In the genomic region with DNA sequence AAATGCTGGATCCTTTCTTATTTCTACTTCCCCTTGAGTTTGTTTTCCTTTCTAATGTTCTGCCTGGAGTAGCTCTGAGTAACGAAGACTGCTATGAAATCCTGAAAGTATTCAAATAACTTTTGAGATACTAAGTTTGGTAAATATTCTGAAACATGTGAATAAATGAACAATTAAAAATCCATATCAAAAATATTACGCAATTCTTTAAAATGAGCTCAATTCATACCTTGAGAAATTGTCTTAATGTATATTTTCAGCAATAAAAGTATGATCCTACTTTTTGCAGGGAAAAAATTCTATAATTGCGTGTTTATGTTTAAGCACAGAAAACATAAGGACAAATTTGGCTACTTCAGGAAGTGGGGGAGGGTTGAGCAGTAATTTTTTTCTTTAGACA, we compare ENCODE assay signal across 2 cellular contexts.
TF ChIP-seq lines count a peak whose summit lies in the region.

No MANE protein-coding gene starts in this region.

TF ChIP-seq in IMR-90, 13 proteins besides CTCF, POLR2A, EP300 and RAD21 (continued from another document):
- TF ChIP-seq USF2 (IDR thresholded peaks at IDR 0.05; ENCODE audit: low read depth, low read length) (no peak), RCOR1 (IDR thresholded peaks at IDR 0.05; ENCODE audit: insufficient replicate concordance, low read length) (no peak), CEBPB (IDR thresholded peaks at IDR 0.05; ENCODE audit: low read depth, low read length) (peak; percentile 88), ELK1 (IDR thresholded peaks at IDR 0.05; ENCODE audit: borderline replicate concordance, low read depth, low read length) (no peak), MAZ (IDR thresholded peaks at IDR 0.05; ENCODE audit: borderline replicate concordance, low read depth, low read length) (no peak)

TF ChIP-seq in HEK293T, 16 proteins besides CTCF, POLR2A, EP300 and RAD21 (continued from another document):
- TF ChIP-seq, protein P1, sequence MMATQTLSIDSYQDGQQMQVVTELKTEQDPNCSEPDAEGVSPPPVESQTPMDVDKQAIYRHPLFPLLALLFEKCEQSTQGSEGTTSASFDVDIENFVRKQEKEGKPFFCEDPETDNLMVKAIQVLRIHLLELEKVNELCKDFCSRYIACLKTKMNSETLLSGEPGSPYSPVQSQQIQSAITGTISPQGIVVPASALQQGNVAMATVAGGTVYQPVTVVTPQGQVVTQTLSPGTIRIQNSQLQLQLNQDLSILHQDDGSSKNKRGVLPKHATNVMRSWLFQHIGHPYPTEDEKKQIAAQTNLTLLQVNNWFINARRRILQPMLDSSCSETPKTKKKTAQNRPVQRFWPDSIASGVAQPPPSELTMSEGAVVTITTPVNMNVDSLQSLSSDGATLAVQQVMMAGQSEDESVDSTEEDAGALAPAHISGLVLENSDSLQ (IDR thresholded peaks at IDR 0.05), result no peak
- TF ChIP-seq HDGF (IDR thresholded peaks at IDR 0.05; ENCODE audit: borderline replicate concordance), result no peak
- no peak for TF ChIP-seq SP1 (IDR thresholded peaks at IDR 0.05)
- no peak for TF ChIP-seq FOXM1 (IDR thresholded peaks at IDR 0.05; ENCODE audit: borderline replicate concordance)
- no peak for TF ChIP-seq BHLHE40 (IDR thresholded peaks at IDR 0.05; ENCODE audit: borderline replicate concordance)
- no peak for TF ChIP-seq ARNT (IDR thresholded peaks at IDR 0.05)
- TF ChIP-seq FOXA1 (IDR thresholded peaks at IDR 0.05), result no peak
- no peak for TF ChIP-seq CTBP1 (IDR thresholded peaks at IDR 0.05; ENCODE audit: borderline replicate concordance)
- TF ChIP-seq L3MBTL2 (conservative IDR thresholded peaks at IDR 0.05), result no peak
- no peak for TF ChIP-seq ZNF384 (IDR thresholded peaks at IDR 0.05)
- no peak for TF ChIP-seq LEF1 (IDR thresholded peaks at IDR 0.05; ENCODE audit: borderline replicate concordance)
